9 cellular contexts compared by ENCODE assay signal in the genomic region with DNA sequence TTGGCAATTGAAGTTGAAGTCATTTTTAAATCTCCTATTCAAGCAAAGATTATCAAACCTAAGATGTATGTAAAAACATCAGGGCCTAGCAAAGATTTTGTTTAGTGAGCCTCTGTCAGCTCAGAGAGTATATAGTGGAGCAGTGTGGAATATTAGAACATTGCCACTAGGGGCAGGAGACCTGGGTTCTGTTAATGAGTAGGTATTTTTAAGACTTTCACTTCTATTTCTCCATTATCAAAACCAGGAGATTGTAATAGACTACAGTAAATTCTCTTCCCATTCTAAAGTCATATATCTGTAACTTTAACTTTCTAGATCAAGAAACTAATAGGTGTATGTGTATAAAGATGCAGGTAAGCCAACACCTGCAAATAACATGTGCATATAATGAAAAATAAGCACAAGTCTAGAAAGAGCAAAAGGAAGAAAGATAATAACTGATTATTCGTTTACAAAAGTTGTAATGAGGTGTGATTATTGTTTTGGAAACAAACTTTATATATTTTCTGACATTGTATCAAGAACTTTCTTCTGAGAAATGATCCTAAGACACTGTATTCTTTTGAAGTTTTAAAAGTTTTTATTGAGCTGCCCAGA.
DNase-seq lines count a peak whose midpoint lies in the region; ATAC-seq and TF ChIP-seq lines count a peak whose summit lies in the region.
"Had no signal": no experiment of that assay in that cellular context is flagged by ENCODE, and none has a peak within 500 bp of the region (broad histone marks: within the 10 kb centered on the region; RNA-seq: fewer than 3 reads in every experiment).

No MANE protein-coding gene starts in this region.

- H3K27me3 Mint-ChIP-seq in mesothelial cell of epicardium (ENCODE audit: low read depth): no peaks in the 10 kb centered on the region

- H3K4me1 ChIP-seq in A673 (ENCODE audit: insufficient read depth, low read length, poor library complexity, severe bottlenecking): no peaks in the 10 kb centered on the region
- H3K4me1 ChIP-seq: adrenal gland had no signal

- H3K9me3 ChIP-seq in A673 (ENCODE audit: low read depth, low read length, poor library complexity, severe bottlenecking): no peaks in the 10 kb centered on the region
- H3K9me3 ChIP-seq: adrenal gland had no signal

- H3K4me1 Mint-ChIP-seq in mesothelial cell of epicardium: no peaks in the 10 kb centered on the region

- ATAC-seq in GM18867 (IDR thresholded peaks at IDR 0.05; ENCODE audit: unreplicated experiment): peak; percentile 58
- peak; percentile 83 for ATAC-seq in HG03354 (IDR thresholded peaks at IDR 0.05; ENCODE audit: poor library complexity, severe bottlenecking, unreplicated experiment)
- no peak for ATAC-seq in HG02840 (IDR thresholded peaks at IDR 0.05; ENCODE audit: low FRiP score, unreplicated experiment)

- no peak overlapping the region for H3K27ac Mint-ChIP-seq in mesothelial cell of epicardium

- intact Hi-C loops in A673 (cut with micrococcal nuclease; ENCODE audit: unreplicated experiment): no loop called here
- intact Hi-C loops in posterior cingulate gyrus (cut with DNase I): no loop called here

- DNase-seq in A673 (ENCODE audit: low spot score) (peak; percentile 26), SKM-1 treated with dmso at 0.1 percent for 144 hours (lab: John Stamatoyannopoulos, UW; ENCODE audit: unreplicated experiment) (peak; percentile 43), mesothelial cell of epicardium (ENCODE audit: low spot score in 2 of 2, unreplicated experiment in 2 of 2) (no peak), posterior cingulate gyrus (no peak), dedifferentiated amniotic fluid mesenchymal stem cell (ENCODE audit: extremely low spot score) (no peak)

- H3K36me3 Mint-ChIP-seq in mesothelial cell of epicardium: no peaks in the 10 kb centered on the region

- no peaks in the 10 kb centered on the region for H3K36me3 ChIP-seq in A673 (ENCODE audit: insufficient read depth, low read length, poor library complexity, severe bottlenecking)
- H3K36me3 ChIP-seq: adrenal gland had no signal

- no TSS peak for BruUV-seq in A673 (replicated peaks; lab: Mats Ljungman, UMichigan)

- TF ChIP-seq CTCF in A673 (conservative IDR thresholded peaks at IDR 0.05; ENCODE audit: low read depth, low read length) (peak; percentile 66), mesothelial cell of epicardium (IDR thresholded peaks at IDR 0.05; ENCODE audit: unreplicated experiment) (peak; percentile 59)

- no peak overlapping the region for H3K27ac ChIP-seq in A673 (ENCODE audit: low read depth, low read length, poor library complexity, severe bottlenecking)
- H3K27ac ChIP-seq: adrenal gland had no signal

- POLR2A ChIA-PET in A673 (lab: Charles Lee; ENCODE audit: low non-redundant PET): no interaction called here

- no peaks in the 10 kb centered on the region for H3K27me3 ChIP-seq in A673 (replicated peaks; ENCODE audit: insufficient read depth, low read depth, low read length, poor library complexity)
- H3K27me3 ChIP-seq: adrenal gland had no signal

- H3K9me3 Mint-ChIP-seq in mesothelial cell of epicardium: no peaks in the 10 kb centered on the region

- CTCF ChIA-PET in A673 (lab: Charles Lee): no interaction called here

- H3K4me3 ChIP-seq in A673 (ENCODE audit: low read depth, low read length, poor library complexity, severe bottlenecking): no peak overlapping the region
- H3K4me3 ChIP-seq: adrenal gland had no signal

- no peak overlapping the region for H3K4me3 Mint-ChIP-seq in mesothelial cell of epicardium

Comparison
In these comparisons a context has a peak if more than half of its experiments do, and no peak if none do; other contexts are left out.
1. DNase-seq: peak in A673 (single experiment) and SKM-1 treated with dmso at 0.1 percent for 144 hours (single experiment); none in mesothelial cell of epicardium (0 of 2), posterior cingulate gyrus (0 of 10) and dedifferentiated amniotic fluid mesenchymal stem cell (single experiment).